In the genomic region with DNA sequence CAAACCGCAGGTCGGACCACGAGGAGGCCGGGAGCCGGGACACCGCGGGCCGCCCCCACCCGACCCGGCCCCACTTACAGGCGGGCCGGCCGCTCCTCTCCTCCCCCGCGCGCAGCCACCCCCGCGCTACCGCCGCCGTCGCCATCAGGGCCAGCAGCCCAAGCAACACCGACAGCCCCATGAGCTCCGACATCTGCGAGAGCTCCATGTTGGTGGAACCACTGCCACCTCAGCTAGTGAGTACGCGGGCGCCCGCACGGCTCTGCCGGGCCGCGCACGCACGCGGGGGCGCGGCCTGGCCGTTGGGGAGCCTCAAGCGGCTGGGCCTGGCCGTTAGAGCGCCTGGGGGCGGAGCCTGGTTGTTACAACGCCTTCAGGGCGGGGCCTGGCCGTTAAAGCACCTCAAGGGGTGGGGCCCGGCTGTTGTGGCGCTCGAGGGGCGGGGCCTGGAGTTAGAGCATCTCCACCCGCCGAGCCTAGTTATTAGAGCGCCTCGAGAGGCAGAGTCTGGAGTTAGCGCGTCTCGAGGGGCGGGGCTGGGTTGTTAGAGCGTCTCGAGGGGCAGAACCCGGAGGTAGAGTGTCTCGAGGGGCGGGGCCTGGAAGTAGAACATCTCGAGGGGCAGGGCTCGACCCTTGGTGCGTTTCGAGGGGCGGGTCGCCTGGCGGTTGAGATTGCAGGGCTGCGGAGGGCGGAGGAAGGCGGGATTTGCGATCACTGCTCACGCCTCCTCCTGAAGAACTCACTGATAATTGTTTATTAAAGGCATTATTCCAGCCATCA, we compare ENCODE assay signal across 8 cellular contexts. TPM values are rescaled to one million over a fixed set of nuclear protein-coding genes. Genes with fewer than 3 reads are reported as not detected.
DNase-seq lines count a peak whose midpoint lies in the region; ATAC-seq and TF ChIP-seq lines count a peak whose summit lies in the region.

A gene with protein sequence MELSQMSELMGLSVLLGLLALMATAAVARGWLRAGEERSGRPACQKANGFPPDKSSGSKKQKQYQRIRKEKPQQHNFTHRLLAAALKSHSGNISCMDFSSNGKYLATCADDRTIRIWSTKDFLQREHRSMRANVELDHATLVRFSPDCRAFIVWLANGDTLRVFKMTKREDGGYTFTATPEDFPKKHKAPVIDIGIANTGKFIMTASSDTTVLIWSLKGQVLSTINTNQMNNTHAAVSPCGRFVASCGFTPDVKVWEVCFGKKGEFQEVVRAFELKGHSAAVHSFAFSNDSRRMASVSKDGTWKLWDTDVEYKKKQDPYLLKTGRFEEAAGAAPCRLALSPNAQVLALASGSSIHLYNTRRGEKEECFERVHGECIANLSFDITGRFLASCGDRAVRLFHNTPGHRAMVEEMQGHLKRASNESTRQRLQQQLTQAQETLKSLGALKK (minus strand): TSS at position 238 of the 783 bp plus-strand sequence. CDS start 30 bp downstream, at position 208.

- H3K9me3 ChIP-seq in Panc1 (ENCODE audit: control insufficient read depth, insufficient read depth, low read depth, low read length) (no peaks in the 10 kb centered on the region), muscle layer of duodenum (ENCODE audit: control insufficient read depth in 1 of 2, low read length in 2 of 2) (no peaks in the 10 kb centered on the region)

- H3K27ac ChIP-seq in Panc1 (ENCODE audit: low read length): peak within 1 kb of the TSS; percentile 91
- peak within 1 kb of the TSS; percentile 84 for H3K27ac ChIP-seq in muscle layer of duodenum (ENCODE audit: low read length)

- H3K4me1 Mint-ChIP-seq in activated T-cell treated with anti-CD3 and anti-CD28 coated beads, Interleukin-2, amount 50 U/mL, for 4 hours (ENCODE audit: low read depth): peaks cover 24% of the 10 kb centered on the region

- peak; percentile 98 for DNase-seq in DMS79 treated with DMSO at 0.1 percent for 48 hours (lab: John Stamatoyannopoulos, UW)
- DNase-seq in KG1 (lab: John Stamatoyannopoulos, UW): peak; percentile 100
- peak; percentile 94 for DNase-seq in Panc1 (ENCODE audit: low read depth, low spot score)
- DNase-seq in activated T-cell treated with anti-CD3 and anti-CD28 coated beads, Interleukin-2, amount 50 U/mL, for 4 hours: peak; percentile 99
- DNase-seq in stimulated activated CD8-positive, alpha-beta memory T cell treated with anti-CD3 and anti-CD28 coated beads, Interleukin-7, amount 100 ng/mL, for 4 hours (ENCODE audit: low read depth in 2 of 2): peak; percentile 96 to 97

- H3K36me3 ChIP-seq in Panc1 (ENCODE audit: control insufficient read depth, insufficient read depth, low read length): no peaks in the 10 kb centered on the region; the same call in 1 of the 2 replicates
- peaks cover 10 to 13% of the 10 kb centered on the region in 2 donors for H3K36me3 ChIP-seq in muscle layer of duodenum (ENCODE audit: control insufficient read depth in 1 of 2, insufficient read depth in 2 of 2, low read length in 2 of 2)

- H3K4me3 ChIP-seq in Panc1 (ENCODE audit: low read depth in 2 of 2, low read length in 2 of 2) (peak within 1 kb of the TSS; percentile 73 to 99), muscle layer of duodenum (ENCODE audit: low read depth in 1 of 2, low read length in 2 of 2) (peak within 1 kb of the TSS; percentile 92)

- H3K36me3 Mint-ChIP-seq in activated T-cell treated with anti-CD3 and anti-CD28 coated beads, Interleukin-2, amount 50 U/mL, for 4 hours (ENCODE audit: insufficient read depth): peaks cover 8% of the 10 kb centered on the region

- H3K27me3 ChIP-seq in Panc1 (ENCODE audit: control insufficient read depth, insufficient read depth, low read length) (no peaks in the 10 kb centered on the region), muscle layer of duodenum (ENCODE audit: low read depth, low read length) (no peaks in the 10 kb centered on the region)

- intact Hi-C loops in Panc1 (cut with micrococcal nuclease; ENCODE audit: unreplicated experiment): no loop called here

- no peak for TF ChIP-seq CTCF in Panc1 (IDR thresholded peaks at IDR 0.05)

- POLR2A ChIA-PET in Panc1 (lab: Charles Lee): interaction anchor here (0.5 to 1.0 kb wide), 6 partner anchors 9 to 156 kb away, joined by 3 to 11 read pairs (median 4); a partner anchor contains a TSS

- in situ Hi-C loops in Panc1 (cut with HindIII; ENCODE audit: low pct_unique_long_range_greater_than_20kb, low sequenced_read_pairs): no loop called here

- CTCF ChIA-PET in Panc1 (lab: Charles Lee): interaction anchor here (0.5 to 0.6 kb wide), 4 partner anchors 40 to 574 kb away, joined by 3 to 7 read pairs (median 4); no protein-coding TSS in a partner anchor

- no TSS peak for BruUV-seq in Panc1 (replicated peaks; lab: Mats Ljungman, UMichigan)

- peak; percentile 87 for ATAC-seq in GM21723 (IDR thresholded peaks at IDR 0.05; ENCODE audit: unreplicated experiment)
- peak; percentile 95 for ATAC-seq in Panc1
- peak; percentile 92 for ATAC-seq in activated T-cell treated with anti-CD3 and anti-CD28 coated beads, Interleukin-2, amount 50 U/mL, for 4 hours
- peak; percentile 99 for ATAC-seq in esophagus mucosa

- H3K4me1 ChIP-seq in Panc1 (ENCODE audit: control insufficient read depth, insufficient read depth, low read length) (peaks cover 12% of the 10 kb centered on the region), muscle layer of duodenum (ENCODE audit: control insufficient read depth in 1 of 2, insufficient read depth in 2 of 2, low read length in 2 of 2) (peaks cover 0 to 16% of the 10 kb centered on the region in 2 donors)

- H3K9me3 Mint-ChIP-seq in activated T-cell treated with anti-CD3 and anti-CD28 coated beads, Interleukin-2, amount 50 U/mL, for 4 hours: no peaks in the 10 kb centered on the region

- H3K4me3 Mint-ChIP-seq in activated T-cell treated with anti-CD3 and anti-CD28 coated beads, Interleukin-2, amount 50 U/mL, for 4 hours: peak within 1 kb of the TSS; percentile 93

- no peaks in the 10 kb centered on the region for H3K27me3 Mint-ChIP-seq in activated T-cell treated with anti-CD3 and anti-CD28 coated beads, Interleukin-2, amount 50 U/mL, for 4 hours (ENCODE audit: low read depth)

RNA-seq across cellular contexts. Expression of the gene that starts here (rescaled TPM):
- total RNA-seq in Panc1 (2021; ENCODE audit: unreplicated experiment) (60.1 TPM), esophagus mucosa (19.2 TPM)
- 37.3 TPM for polyA plus RNA-seq in Panc1 (2012; ENCODE audit: insufficient read length)
- 10 to 100 TPM; 34.0 to 42.6 (median 42.1) TPM for total RNA-seq in activated T-cell treated with anti-CD3 and anti-CD28 coated beads, Interleukin-2, amount 50 U/mL, for 4 hours

Comparison
In these comparisons a context has a peak if more than half of its experiments do, and no peak if none do; other contexts are left out.
1. Peak in every context shown above with its lines: DNase-seq, ATAC-seq, H3K4me3 ChIP-seq and H3K27ac ChIP-seq.